Comparison of ENCODE assay signal across 1 cellular context in the genomic region with DNA sequence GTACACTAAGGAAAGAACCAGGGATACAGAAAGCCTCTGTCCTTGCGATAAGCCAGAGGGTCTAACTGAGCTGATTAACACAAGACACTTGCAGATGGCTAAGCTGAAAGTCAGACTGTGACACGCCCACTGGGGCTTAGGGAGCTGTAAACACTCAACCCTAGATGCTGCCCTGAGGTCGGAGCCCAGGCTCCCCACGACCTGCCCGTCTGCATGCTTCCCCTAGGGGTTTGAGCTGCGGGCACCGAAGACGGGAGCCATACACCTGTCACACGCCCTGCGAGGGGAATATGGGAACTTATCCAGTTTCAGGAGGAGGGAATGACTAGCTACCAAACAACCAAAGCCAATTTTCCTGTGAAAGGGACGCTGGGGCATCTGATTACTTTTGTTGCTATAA.
TF ChIP-seq lines count a peak whose summit lies in the region.

No MANE protein-coding gene starts in this region.

TF ChIP-seq in SK-N-SH, 30 proteins besides CTCF, POLR2A, EP300 and RAD21 (continued from another document):
- no peak for TF ChIP-seq MXI1 (IDR thresholded peaks at IDR 0.05; ENCODE audit: low read depth, low read length)
- TF ChIP-seq TEAD4 (IDR thresholded peaks at IDR 0.05; ENCODE audit: borderline replicate concordance, insufficient read depth): no peak
- TF ChIP-seq USF2 (IDR thresholded peaks at IDR 0.05; ENCODE audit: borderline replicate concordance, low read depth, low read length): no peak
- no peak for TF ChIP-seq RFX5 (IDR thresholded peaks at IDR 0.05; ENCODE audit: low read length)
- TF ChIP-seq CHD2 (IDR thresholded peaks at IDR 0.05; ENCODE audit: low read length, partially characterized antibody): no peak
- no peak for TF ChIP-seq ELF1 (IDR thresholded peaks at IDR 0.05)
- TF ChIP-seq FOXJ3 (CRISPR knock-in tag; IDR thresholded peaks at IDR 0.05): no peak
- TF ChIP-seq POLR2AphosphoS5 (IDR thresholded peaks at IDR 0.05; ENCODE audit: low read depth, low read length): no peak
- TF ChIP-seq GATA2 (CRISPR knock-in tag; IDR thresholded peaks at IDR 0.05): no peak
- no peak for TF ChIP-seq JUND (IDR thresholded peaks at IDR 0.05)
- no peak for TF ChIP-seq PBX3 (IDR thresholded peaks at IDR 0.05)
- no peak for TF ChIP-seq MEF2A (IDR thresholded peaks at IDR 0.05; ENCODE audit: borderline replicate concordance, low read depth)
